ENCODE assay signal across 1 cellular context in the genomic region with DNA sequence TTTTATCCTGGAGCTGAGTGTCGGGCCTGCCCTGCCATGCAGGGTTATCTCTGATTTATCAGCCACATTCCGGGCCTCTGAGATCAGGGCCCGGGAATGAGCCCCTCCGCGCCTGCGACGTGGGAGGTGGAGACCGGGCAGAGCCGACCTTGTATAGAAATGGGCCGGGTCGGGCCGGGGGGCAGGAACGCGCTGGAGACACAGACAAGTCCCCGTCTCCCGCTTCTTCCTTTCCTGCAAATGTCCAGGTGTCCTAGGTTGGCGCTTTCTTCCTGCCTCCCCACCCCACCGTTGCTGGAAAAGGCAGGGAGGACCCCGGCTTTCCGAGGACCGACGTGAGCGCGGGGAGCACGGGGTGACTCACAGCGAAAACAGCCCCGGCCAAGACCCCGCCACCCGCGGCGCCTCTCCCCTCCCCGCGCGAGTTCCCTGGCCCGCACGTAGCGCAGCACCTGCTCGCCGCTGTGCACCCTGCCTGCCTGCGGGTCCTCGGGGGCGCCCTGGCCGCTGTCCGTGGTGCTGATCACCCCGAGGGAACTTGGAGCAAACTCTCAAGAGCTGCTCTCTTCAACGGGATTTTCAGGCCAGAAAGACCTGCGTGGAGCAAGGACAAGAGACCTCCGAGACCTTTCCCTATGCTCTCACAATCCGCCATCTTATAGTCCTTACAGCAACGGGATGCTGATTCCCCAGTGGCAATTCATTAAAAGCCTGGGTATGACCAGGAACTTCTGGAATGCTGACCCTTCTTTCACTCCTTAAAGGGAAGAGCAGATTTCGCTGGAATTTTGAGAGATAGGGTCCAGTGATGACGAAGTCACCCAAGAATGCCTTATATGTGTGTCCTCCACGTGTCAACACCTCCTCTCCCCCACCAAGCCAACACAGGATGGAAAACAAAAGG.
TF ChIP-seq lines count a peak whose summit lies in the region.

No MANE protein-coding gene starts in this region.

TF ChIP-seq in HepG2, 621 proteins besides CTCF, POLR2A, EP300 and RAD21 (continued from another document and continues in another):
- TF ChIP-seq IRX3 (CRISPR knock-in tag; IDR thresholded peaks at IDR 0.05; ENCODE audit: borderline replicate concordance, low read depth): peak; percentile 91; the same call in 1 of the 2 replicates
- TF ChIP-seq ISX (CRISPR knock-in tag; conservative IDR thresholded peaks at IDR 0.05): peak; percentile 96
- no peak for TF ChIP-seq SOX6 (IDR thresholded peaks at IDR 0.05)
- TF ChIP-seq SOX6 (CRISPR knock-in tag; IDR thresholded peaks at IDR 0.05): peak; percentile 27; the same call in 1 of the 2 replicates
- TF ChIP-seq, protein P1, sequence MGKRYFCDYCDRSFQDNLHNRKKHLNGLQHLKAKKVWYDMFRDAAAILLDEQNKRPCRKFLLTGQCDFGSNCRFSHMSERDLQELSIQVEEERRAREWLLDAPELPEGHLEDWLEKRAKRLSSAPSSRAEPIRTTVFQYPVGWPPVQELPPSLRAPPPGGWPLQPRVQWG (CRISPR knock-in tag; IDR thresholded peaks at IDR 0.05; ENCODE audit: borderline replicate concordance, low read depth): no peak
- peak; percentile 95 for TF ChIP-seq ZNF546 (CRISPR knock-in tag; conservative IDR thresholded peaks at IDR 0.05)
- TF ChIP-seq FOXP1 (IDR thresholded peaks at IDR 0.05): no peak
- 0 out of 2 replicates have a peak, but pooled peaks have one; percentile 20 for TF ChIP-seq FOXP1 (CRISPR knock-in tag; IDR thresholded peaks at IDR 0.05)
- TF ChIP-seq GZF1 (CRISPR knock-in tag; IDR thresholded peaks at IDR 0.05): peak; percentile 87
- TF ChIP-seq NAIF1 (CRISPR knock-in tag; IDR thresholded peaks at IDR 0.05; ENCODE audit: borderline replicate concordance): peak; percentile 83; the same call in 1 of the 2 replicates
- TF ChIP-seq, protein P2, sequence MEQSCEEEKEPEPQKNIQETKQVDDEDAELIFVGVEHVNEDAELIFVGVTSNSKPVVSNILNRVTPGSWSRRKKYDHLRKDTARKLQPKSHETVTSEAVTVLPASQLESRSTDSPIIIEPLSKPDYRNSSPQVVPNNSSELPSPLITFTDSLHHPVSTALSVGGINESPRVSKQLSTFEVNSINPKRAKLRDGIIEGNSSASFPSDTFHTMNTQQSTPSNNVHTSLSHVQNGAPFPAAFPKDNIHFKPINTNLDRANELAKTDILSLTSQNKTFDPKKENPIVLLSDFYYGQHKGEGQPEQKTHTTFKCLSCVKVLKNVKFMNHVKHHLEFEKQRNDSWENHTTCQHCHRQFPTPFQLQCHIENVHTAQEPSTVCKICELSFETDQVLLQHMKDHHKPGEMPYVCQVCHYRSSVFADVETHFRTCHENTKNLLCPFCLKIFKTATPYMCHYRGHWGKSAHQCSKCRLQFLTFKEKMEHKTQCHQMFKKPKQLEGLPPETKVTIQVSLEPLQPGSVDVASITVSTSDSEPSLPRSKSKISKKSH (CRISPR knock-in tag; IDR thresholded peaks at IDR 0.05; ENCODE audit: borderline replicate concordance): peak; percentile 90; the same call in 1 of the 2 replicates
- TF ChIP-seq, protein P3, sequence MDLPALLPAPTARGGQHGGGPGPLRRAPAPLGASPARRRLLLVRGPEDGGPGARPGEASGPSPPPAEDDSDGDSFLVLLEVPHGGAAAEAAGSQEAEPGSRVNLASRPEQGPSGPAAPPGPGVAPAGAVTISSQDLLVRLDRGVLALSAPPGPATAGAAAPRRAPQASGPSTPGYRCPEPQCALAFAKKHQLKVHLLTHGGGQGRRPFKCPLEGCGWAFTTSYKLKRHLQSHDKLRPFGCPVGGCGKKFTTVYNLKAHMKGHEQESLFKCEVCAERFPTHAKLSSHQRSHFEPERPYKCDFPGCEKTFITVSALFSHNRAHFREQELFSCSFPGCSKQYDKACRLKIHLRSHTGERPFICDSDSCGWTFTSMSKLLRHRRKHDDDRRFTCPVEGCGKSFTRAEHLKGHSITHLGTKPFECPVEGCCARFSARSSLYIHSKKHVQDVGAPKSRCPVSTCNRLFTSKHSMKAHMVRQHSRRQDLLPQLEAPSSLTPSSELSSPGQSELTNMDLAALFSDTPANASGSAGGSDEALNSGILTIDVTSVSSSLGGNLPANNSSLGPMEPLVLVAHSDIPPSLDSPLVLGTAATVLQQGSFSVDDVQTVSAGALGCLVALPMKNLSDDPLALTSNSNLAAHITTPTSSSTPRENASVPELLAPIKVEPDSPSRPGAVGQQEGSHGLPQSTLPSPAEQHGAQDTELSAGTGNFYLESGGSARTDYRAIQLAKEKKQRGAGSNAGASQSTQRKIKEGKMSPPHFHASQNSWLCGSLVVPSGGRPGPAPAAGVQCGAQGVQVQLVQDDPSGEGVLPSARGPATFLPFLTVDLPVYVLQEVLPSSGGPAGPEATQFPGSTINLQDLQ (CRISPR knock-in tag; IDR thresholded peaks at IDR 0.05): peak; percentile 91
- TF ChIP-seq PAF1 (CRISPR knock-in tag; IDR thresholded peaks at IDR 0.05): no peak
- TF ChIP-seq, protein P4, sequence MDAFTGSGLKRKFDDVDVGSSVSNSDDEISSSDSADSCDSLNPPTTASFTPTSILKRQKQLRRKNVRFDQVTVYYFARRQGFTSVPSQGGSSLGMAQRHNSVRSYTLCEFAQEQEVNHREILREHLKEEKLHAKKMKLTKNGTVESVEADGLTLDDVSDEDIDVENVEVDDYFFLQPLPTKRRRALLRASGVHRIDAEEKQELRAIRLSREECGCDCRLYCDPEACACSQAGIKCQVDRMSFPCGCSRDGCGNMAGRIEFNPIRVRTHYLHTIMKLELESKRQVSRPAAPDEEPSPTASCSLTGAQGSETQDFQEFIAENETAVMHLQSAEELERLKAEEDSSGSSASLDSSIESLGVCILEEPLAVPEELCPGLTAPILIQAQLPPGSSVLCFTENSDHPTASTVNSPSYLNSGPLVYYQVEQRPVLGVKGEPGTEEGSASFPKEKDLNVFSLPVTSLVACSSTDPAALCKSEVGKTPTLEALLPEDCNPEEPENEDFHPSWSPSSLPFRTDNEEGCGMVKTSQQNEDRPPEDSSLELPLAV (CRISPR knock-in tag; conservative IDR thresholded peaks at IDR 0.05; ENCODE audit: low read depth): peak; percentile 75; the same call in 1 of the 2 replicates
- TF ChIP-seq, protein P5, sequence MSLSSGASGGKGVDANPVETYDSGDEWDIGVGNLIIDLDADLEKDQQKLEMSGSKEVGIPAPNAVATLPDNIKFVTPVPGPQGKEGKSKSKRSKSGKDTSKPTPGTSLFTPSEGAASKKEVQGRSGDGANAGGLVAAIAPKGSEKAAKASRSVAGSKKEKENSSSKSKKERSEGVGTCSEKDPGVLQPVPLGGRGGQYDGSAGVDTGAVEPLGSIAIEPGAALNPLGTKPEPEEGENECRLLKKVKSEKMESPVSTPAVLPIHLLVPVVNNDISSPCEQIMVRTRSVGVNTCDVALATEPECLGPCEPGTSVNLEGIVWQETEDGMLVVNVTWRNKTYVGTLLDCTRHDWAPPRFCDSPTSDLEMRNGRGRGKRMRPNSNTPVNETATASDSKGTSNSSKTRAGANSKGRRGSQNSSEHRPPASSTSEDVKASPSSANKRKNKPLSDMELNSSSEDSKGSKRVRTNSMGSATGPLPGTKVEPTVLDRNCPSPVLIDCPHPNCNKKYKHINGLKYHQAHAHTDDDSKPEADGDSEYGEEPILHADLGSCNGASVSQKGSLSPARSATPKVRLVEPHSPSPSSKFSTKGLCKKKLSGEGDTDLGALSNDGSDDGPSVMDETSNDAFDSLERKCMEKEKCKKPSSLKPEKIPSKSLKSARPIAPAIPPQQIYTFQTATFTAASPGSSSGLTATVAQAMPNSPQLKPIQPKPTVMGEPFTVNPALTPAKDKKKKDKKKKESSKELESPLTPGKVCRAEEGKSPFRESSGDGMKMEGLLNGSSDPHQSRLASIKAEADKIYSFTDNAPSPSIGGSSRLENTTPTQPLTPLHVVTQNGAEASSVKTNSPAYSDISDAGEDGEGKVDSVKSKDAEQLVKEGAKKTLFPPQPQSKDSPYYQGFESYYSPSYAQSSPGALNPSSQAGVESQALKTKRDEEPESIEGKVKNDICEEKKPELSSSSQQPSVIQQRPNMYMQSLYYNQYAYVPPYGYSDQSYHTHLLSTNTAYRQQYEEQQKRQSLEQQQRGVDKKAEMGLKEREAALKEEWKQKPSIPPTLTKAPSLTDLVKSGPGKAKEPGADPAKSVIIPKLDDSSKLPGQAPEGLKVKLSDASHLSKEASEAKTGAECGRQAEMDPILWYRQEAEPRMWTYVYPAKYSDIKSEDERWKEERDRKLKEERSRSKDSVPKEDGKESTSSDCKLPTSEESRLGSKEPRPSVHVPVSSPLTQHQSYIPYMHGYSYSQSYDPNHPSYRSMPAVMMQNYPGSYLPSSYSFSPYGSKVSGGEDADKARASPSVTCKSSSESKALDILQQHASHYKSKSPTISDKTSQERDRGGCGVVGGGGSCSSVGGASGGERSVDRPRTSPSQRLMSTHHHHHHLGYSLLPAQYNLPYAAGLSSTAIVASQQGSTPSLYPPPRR (CRISPR knock-in tag; IDR thresholded peaks at IDR 0.05; ENCODE audit: borderline replicate concordance): 0 out of 2 replicates have a peak, but pooled peaks have one; percentile 53
- TF ChIP-seq ZNF335 (CRISPR knock-in tag; IDR thresholded peaks at IDR 0.05): peak; percentile 94
- TF ChIP-seq TBX3 (IDR thresholded peaks at IDR 0.05; ENCODE audit: borderline replicate concordance): no peak
- peak; percentile 39; the same call in 1 of the 2 replicates for TF ChIP-seq TAF1 (CRISPR knock-in tag; IDR thresholded peaks at IDR 0.05)
- TF ChIP-seq SIN3B (IDR thresholded peaks at IDR 0.05; ENCODE audit: low read length): no peak
- no peak for TF ChIP-seq CC2D1A (CRISPR knock-in tag; IDR thresholded peaks at IDR 0.05)
- TF ChIP-seq, protein P6, sequence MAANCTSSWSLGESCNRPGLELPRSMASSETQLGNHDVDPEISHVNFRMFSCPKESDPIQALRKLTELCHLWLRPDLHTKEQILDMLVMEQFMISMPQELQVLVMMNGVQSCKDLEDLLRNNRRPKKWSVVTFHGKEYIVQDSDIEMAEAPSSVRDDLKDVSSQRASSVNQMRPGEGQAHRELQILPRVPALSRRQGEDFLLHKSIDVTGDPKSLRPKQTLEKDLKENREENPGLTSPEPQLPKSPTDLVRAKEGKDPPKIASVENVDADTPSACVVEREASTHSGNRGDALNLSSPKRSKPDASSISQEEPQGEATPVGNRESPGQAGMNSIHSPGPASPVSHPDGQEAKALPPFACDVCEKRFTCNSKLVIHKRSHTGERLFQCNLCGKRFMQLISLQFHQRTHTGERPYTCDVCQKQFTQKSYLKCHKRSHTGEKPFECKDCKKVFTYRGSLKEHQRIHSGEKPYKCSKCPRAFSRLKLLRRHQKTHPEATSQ (CRISPR knock-in tag; IDR thresholded peaks at IDR 0.05; ENCODE audit: borderline replicate concordance): no peak
- TF ChIP-seq, protein P7, sequence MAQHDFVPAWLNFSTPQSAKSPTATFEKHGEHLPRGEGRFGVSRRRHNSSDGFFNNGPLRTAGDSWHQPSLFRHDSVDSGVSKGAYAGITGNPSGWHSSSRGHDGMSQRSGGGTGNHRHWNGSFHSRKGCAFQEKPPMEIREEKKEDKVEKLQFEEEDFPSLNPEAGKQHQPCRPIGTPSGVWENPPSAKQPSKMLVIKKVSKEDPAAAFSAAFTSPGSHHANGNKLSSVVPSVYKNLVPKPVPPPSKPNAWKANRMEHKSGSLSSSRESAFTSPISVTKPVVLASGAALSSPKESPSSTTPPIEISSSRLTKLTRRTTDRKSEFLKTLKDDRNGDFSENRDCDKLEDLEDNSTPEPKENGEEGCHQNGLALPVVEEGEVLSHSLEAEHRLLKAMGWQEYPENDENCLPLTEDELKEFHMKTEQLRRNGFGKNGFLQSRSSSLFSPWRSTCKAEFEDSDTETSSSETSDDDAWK (CRISPR knock-in tag; IDR thresholded peaks at IDR 0.05): no peak
- no peak for TF ChIP-seq MZF1 (CRISPR knock-in tag; IDR thresholded peaks at IDR 0.05; ENCODE audit: borderline replicate concordance)
- TF ChIP-seq, protein P8, sequence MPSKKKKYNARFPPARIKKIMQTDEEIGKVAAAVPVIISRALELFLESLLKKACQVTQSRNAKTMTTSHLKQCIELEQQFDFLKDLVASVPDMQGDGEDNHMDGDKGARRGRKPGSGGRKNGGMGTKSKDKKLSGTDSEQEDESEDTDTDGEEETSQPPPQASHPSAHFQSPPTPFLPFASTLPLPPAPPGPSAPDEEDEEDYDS (CRISPR knock-in tag; IDR thresholded peaks at IDR 0.05): peak; percentile 73
- TF ChIP-seq PLRG1 (conservative IDR thresholded peaks at IDR 0.05): no peak
- peak; percentile 97 for TF ChIP-seq ZMAT3 (CRISPR knock-in tag; conservative IDR thresholded peaks at IDR 0.05)
- TF ChIP-seq YEATS4 (CRISPR knock-in tag; IDR thresholded peaks at IDR 0.05; ENCODE audit: borderline replicate concordance): peak; percentile 63; the same call in 1 of the 2 replicates
- TF ChIP-seq, protein P9, sequence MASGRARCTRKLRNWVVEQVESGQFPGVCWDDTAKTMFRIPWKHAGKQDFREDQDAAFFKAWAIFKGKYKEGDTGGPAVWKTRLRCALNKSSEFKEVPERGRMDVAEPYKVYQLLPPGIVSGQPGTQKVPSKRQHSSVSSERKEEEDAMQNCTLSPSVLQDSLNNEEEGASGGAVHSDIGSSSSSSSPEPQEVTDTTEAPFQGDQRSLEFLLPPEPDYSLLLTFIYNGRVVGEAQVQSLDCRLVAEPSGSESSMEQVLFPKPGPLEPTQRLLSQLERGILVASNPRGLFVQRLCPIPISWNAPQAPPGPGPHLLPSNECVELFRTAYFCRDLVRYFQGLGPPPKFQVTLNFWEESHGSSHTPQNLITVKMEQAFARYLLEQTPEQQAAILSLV (CRISPR knock-in tag; IDR thresholded peaks at IDR 0.05; ENCODE audit: borderline replicate concordance): peak; percentile 92
- TF ChIP-seq, protein P10, sequence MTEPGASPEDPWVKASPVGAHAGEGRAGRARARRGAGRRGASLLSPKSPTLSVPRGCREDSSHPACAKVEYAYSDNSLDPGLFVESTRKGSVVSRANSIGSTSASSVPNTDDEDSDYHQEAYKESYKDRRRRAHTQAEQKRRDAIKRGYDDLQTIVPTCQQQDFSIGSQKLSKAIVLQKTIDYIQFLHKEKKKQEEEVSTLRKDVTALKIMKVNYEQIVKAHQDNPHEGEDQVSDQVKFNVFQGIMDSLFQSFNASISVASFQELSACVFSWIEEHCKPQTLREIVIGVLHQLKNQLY (CRISPR knock-in tag; IDR thresholded peaks at IDR 0.05): peak; percentile 79; the same call in 1 of the 2 replicates
